1 cellular context compared by ENCODE assay signal in genomic region chr2:28870146-28870891, GRCh38.
TF ChIP-seq lines count a peak whose summit lies in the region.

TSS of gene TRMT61B (minus strand) at chr2:28870309. CDS start at chr2:28870277, 32 bp downstream.

TF ChIP-seq in IMR-90, 13 proteins besides CTCF, POLR2A, EP300 and RAD21 (continued from another document):
- TF ChIP-seq ELK1 (IDR thresholded peaks at IDR 0.05; ENCODE audit: borderline replicate concordance, low read depth, low read length): no peak
- peak; percentile 64 for TF ChIP-seq CEBPB (IDR thresholded peaks at IDR 0.05; ENCODE audit: low read depth, low read length)
- no peak for TF ChIP-seq CHD1 (IDR thresholded peaks at IDR 0.05; ENCODE audit: low read depth, low read length)
- TF ChIP-seq MXI1 (IDR thresholded peaks at IDR 0.05; ENCODE audit: borderline replicate concordance, low read depth, low read length): peak; percentile 99
- TF ChIP-seq FOS (IDR thresholded peaks at IDR 0.05; ENCODE audit: low read depth, low read length): peak; percentile 16; the same call in 1 of the 2 replicates
